ENCODE assay signal across 1 cellular context in the genomic region with DNA sequence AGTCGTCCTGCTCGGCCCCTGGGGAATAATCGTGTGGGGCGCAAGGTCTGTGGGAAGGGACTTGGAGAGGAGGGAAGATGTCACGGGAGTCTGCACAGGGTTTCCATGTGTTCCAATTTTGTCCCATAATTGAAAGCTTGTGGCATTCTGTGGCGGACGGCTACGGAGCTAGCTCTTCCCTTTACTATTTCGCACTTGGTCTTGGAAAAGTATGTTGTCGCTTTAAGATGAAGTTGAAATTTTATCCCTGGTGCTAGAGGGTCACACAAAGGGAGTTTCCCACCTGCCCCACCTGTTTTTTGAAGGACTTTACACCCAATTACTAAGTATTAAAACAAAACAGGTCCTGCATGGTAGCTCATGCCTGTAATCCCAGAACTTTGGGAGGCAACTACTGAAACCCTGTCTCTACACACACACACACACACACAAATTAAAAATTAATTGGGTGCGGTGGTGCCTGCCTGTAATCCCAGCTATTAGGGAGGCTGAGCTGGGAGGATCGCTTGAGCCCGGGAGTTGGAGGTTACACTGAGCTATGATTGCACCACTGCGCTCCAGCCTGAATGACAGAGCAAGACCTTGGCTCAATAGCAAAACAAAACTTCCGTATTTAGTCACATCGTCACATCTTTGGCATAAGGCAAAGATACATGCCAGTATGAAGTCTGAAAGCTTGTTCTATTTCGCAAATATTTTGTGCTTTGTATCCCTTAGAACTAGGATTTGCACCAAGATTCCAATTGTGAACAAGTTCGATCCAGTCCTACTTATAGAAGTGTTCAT.
TF ChIP-seq lines count a peak whose summit lies in the region.

No MANE protein-coding gene starts in this region.

TF ChIP-seq in GM12878, 131 proteins besides CTCF, POLR2A, EP300 and RAD21:
- TF ChIP-seq, protein P1, sequence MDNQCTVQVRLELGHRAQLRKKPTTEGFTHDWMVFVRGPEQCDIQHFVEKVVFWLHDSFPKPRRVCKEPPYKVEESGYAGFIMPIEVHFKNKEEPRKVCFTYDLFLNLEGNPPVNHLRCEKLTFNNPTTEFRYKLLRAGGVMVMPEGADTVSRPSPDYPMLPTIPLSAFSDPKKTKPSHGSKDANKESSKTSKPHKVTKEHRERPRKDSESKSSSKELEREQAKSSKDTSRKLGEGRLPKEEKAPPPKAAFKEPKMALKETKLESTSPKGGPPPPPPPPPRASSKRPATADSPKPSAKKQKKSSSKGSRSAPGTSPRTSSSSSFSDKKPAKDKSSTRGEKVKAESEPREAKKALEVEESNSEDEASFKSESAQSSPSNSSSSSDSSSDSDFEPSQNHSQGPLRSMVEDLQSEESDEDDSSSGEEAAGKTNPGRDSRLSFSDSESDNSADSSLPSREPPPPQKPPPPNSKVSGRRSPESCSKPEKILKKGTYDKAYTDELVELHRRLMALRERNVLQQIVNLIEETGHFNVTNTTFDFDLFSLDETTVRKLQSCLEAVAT (IDR thresholded peaks at IDR 0.05) = peak; percentile 83
- TF ChIP-seq LARP7 (IDR thresholded peaks at IDR 0.05) (0 out of 2 replicates have a peak, but pooled peaks have one; percentile 24), MEF2A (IDR thresholded peaks at IDR 0.05; ENCODE audit: insufficient read depth, low read depth, low read length) (no peak), GATAD2B (conservative IDR thresholded peaks at IDR 0.05; ENCODE audit: low read depth) (peak; percentile 43; the same call in 1 of the 2 replicates), ATF7 (IDR thresholded peaks at IDR 0.05; ENCODE audit: low read depth) (no peak), IKZF1 (conservative IDR thresholded peaks at IDR 0.05) (peak; percentile 50; the same call in 1 of the 2 replicates), SMARCA5 (IDR thresholded peaks at IDR 0.05) (0 out of 2 replicates have a peak, but pooled peaks have one; percentile 11), HDAC6 (IDR thresholded peaks at IDR 0.05; ENCODE audit: unreplicated experiment) (no peak), DPF2 (IDR thresholded peaks at IDR 0.05) (0 out of 2 replicates have a peak, but pooled peaks have one; percentile 17), MTA2 (IDR thresholded peaks at IDR 0.05; ENCODE audit: low read depth) (peak; percentile 27; the same call in 1 of the 2 replicates), MTA3 (IDR thresholded peaks at IDR 0.05; ENCODE audit: borderline replicate concordance, low read length) (no peak), NR2F1 (conservative IDR thresholded peaks at IDR 0.05) (0 out of 2 replicates have a peak, but pooled peaks have one; percentile 4), MEF2B (IDR thresholded peaks at IDR 0.05; ENCODE audit: partially characterized antibody, poor library complexity, severe bottlenecking) (peak; percentile 67)
- TF ChIP-seq, protein P2, sequence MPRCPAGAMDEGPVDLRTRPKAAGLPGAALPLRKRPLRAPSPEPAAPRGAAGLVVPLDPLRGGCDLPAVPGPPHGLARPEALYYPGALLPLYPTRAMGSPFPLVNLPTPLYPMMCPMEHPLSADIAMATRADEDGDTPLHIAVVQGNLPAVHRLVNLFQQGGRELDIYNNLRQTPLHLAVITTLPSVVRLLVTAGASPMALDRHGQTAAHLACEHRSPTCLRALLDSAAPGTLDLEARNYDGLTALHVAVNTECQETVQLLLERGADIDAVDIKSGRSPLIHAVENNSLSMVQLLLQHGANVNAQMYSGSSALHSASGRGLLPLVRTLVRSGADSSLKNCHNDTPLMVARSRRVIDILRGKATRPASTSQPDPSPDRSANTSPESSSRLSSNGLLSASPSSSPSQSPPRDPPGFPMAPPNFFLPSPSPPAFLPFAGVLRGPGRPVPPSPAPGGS (IDR thresholded peaks at IDR 0.05; ENCODE audit: borderline replicate concordance, insufficient read depth, low read depth, low read length, poor library complexity, severe bottlenecking) = peak; percentile 52
- TF ChIP-seq, protein P3, sequence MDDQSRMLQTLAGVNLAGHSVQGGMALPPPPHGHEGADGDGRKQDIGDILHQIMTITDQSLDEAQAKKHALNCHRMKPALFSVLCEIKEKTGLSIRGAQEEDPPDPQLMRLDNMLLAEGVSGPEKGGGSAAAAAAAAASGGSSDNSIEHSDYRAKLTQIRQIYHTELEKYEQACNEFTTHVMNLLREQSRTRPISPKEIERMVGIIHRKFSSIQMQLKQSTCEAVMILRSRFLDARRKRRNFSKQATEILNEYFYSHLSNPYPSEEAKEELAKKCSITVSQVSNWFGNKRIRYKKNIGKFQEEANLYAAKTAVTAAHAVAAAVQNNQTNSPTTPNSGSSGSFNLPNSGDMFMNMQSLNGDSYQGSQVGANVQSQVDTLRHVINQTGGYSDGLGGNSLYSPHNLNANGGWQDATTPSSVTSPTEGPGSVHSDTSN (IDR thresholded peaks at IDR 0.05; ENCODE audit: insufficient replicate concordance, low read depth, low read length) = peak; percentile 6
- TF ChIP-seq, protein P4, sequence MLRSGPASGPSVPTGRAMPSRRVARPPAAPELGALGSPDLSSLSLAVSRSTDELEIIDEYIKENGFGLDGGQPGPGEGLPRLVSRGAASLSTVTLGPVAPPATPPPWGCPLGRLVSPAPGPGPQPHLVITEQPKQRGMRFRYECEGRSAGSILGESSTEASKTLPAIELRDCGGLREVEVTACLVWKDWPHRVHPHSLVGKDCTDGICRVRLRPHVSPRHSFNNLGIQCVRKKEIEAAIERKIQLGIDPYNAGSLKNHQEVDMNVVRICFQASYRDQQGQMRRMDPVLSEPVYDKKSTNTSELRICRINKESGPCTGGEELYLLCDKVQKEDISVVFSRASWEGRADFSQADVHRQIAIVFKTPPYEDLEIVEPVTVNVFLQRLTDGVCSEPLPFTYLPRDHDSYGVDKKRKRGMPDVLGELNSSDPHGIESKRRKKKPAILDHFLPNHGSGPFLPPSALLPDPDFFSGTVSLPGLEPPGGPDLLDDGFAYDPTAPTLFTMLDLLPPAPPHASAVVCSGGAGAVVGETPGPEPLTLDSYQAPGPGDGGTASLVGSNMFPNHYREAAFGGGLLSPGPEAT (IDR thresholded peaks at IDR 0.05; ENCODE audit: low read depth) = 0 out of 2 replicates have a peak, but pooled peaks have one; percentile 10
